ENCODE assay signal across 12 cellular contexts in the genomic region with DNA sequence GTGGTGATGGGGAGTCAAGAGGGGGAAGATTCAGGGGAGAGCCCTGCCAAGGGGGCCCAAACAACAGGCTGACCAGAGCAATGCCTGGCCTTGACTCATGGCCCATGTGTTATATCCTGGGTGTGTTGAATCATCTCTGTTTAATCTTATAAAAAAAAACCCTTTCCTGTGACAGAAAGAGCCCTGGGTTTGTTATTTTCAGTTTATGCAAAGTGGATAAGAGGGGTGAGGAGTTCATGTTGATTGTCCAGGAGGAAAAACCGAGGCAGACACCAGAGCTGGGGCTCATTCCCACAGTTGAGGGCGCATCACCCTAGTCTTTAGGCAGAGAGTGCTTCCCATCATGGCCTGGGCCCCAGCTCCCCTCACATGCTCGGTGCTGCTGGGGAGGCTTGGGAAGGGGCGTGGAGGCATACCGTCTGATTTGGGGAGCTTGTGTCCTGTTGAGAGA. TPM values are rescaled to one million over a fixed set of nuclear protein-coding genes. Genes with fewer than 3 reads are reported as not detected.
DNase-seq lines count a peak whose midpoint lies in the region; ATAC-seq, FAIRE-seq and TF ChIP-seq lines count a peak whose summit lies in the region.
"Had no signal": no experiment of that assay in that cellular context is flagged by ENCODE, and none has a peak within 500 bp of the region (broad histone marks: within the 10 kb centered on the region; RNA-seq: fewer than 3 reads in every experiment).

No MANE protein-coding gene starts in this region.

- H3K36me3 ChIP-seq in astrocyte (ENCODE audit: insufficient read depth, low read length): no peaks in the 10 kb centered on the region
- H3K36me3 ChIP-seq: thoracic aorta had no signal

- H3K4me1 Mint-ChIP-seq in astrocyte (ENCODE audit: low read depth, unreplicated experiment) (peaks cover 14% of the 10 kb centered on the region), natural killer cell (peaks cover 44 to 45% of the 10 kb centered on the region in 2 donors), nephron progenitor cell (peaks cover 12% of the 10 kb centered on the region)

- intact Hi-C loops in natural killer cell (cut with micrococcal nuclease): loop anchor here (5.0 to 10.0 kb wide), 2 partner anchors 55 to 298 kb away; partner anchors contain the start of gene CHCHD5

- peak overlapping the region; percentile 48 for H2AFZ ChIP-seq in astrocyte (ENCODE audit: low read depth, low read length)

- peak; percentile 81 for DNase-seq in Daoy (ENCODE audit: low read depth)
- peak; percentile 82 for DNase-seq in HS-5 (ENCODE audit: low read depth)
- peak; percentile 76 for DNase-seq in astrocyte (ENCODE audit: low read depth)
- DNase-seq in natural killer cell: no peak
- DNase-seq in GOT3 (lab: John Stamatoyannopoulos, UW): no peak
- no peak for DNase-seq in Kasumi-1 (lab: John Stamatoyannopoulos, UW)
- DNase-seq in nephron progenitor cell: no peak
- no peak for DNase-seq in SKM-1 treated with dmso at 0.1 percent for 144 hours (lab: John Stamatoyannopoulos, UW; ENCODE audit: unreplicated experiment)
- DNase-seq: hippocampal formation; stimulated activated CD4-positive, alpha-beta T cell treated with anti-CD3 and anti-CD28 coated beads, Interleukin-15, amount 100 ng/mL, for 24 hours had no signal

- H3K4me3 Mint-ChIP-seq in astrocyte (ENCODE audit: unreplicated experiment) (no peak overlapping the region), natural killer cell (peak overlapping the region; percentile 59), nephron progenitor cell (no peak overlapping the region)

- H3K79me2 ChIP-seq in astrocyte (ENCODE audit: insufficient read depth, low read length): no peaks in the 10 kb centered on the region

- H3K27ac ChIP-seq in astrocyte (ENCODE audit: low read depth, low read length): peak overlapping the region; percentile 91
- H3K27ac ChIP-seq: thoracic aorta had no signal

- no peaks in the 10 kb centered on the region for H3K27me3 ChIP-seq in astrocyte (ENCODE audit: insufficient read depth, low read length)

- H4K20me1 ChIP-seq in astrocyte (ENCODE audit: insufficient read depth, low read length): no peaks in the 10 kb centered on the region

- H3K36me3 Mint-ChIP-seq in astrocyte (ENCODE audit: low read depth, unreplicated experiment) (no peaks in the 10 kb centered on the region), natural killer cell (no peaks in the 10 kb centered on the region), nephron progenitor cell (ENCODE audit: low read depth) (no peaks in the 10 kb centered on the region)

- no peaks in the 10 kb centered on the region for H3K9me3 ChIP-seq in astrocyte (ENCODE audit: insufficient read depth, low read depth, low read length)
- H3K9me3 ChIP-seq: thoracic aorta had no signal

- peaks cover 41% of the 10 kb centered on the region for H3K4me1 ChIP-seq in astrocyte (ENCODE audit: insufficient read depth, low read length)

- H3K9me3 Mint-ChIP-seq in astrocyte (ENCODE audit: unreplicated experiment): peaks cover 2% of the 10 kb centered on the region
- no peaks in the 10 kb centered on the region for H3K9me3 Mint-ChIP-seq in natural killer cell
- no peaks in the 10 kb centered on the region for H3K9me3 Mint-ChIP-seq in nephron progenitor cell

- H3K4me2 ChIP-seq in astrocyte (ENCODE audit: low read length): peak overlapping the region; percentile 42

- H3K27ac Mint-ChIP-seq in astrocyte (ENCODE audit: unreplicated experiment): no peak overlapping the region
- peak overlapping the region; percentile 85 to 87 for H3K27ac Mint-ChIP-seq in natural killer cell
- H3K27ac Mint-ChIP-seq in nephron progenitor cell: no peak overlapping the region

- TF ChIP-seq CTCF in astrocyte (IDR thresholded peaks at IDR 0.05; ENCODE audit: insufficient read depth, low read depth, low read length) (no peak), natural killer cell (IDR thresholded peaks at IDR 0.05) (no peak), nephron progenitor cell (IDR thresholded peaks at IDR 0.05) (no peak)

- FAIRE-seq in astrocyte (lab: Jason Lieb, UNC): no peak

- ATAC-seq in natural killer cell: peak; percentile 66 to 76 (median 69)

- no peak overlapping the region for H3K4me3 ChIP-seq in astrocyte (ENCODE audit: insufficient read depth, low read depth, low read length)
- H3K4me3 ChIP-seq: thoracic aorta had no signal

- H3K27me3 Mint-ChIP-seq in astrocyte (ENCODE audit: low read depth, unreplicated experiment): peaks cover 1% of the 10 kb centered on the region
- peaks cover 0 to under 1% of the 10 kb centered on the region in 2 donors for H3K27me3 Mint-ChIP-seq in natural killer cell (ENCODE audit: low read depth in 2 of 2)
- peaks cover 8% of the 10 kb centered on the region for H3K27me3 Mint-ChIP-seq in nephron progenitor cell (ENCODE audit: low read depth, poor library complexity)

- peak overlapping the region; percentile 53 for H3K9ac ChIP-seq in astrocyte (ENCODE audit: low read length)

RNA-seq across cellular contexts. Expression of gene IL37, which starts 30.9 kb away (rescaled TPM):
- not detected in 2 replicates for total RNA-seq in Daoy (2014; rRNA removed; shearing (Covaris generic))
- total RNA-seq in astrocyte: not detected in 2 replicates
- total RNA-seq in natural killer cell: not detected
- total RNA-seq: cardiac septum, thoracic aorta had no signal

RNA-seq across cellular contexts. Expression of gene IL1B, which starts 43.5 kb away (rescaled TPM):
- total RNA-seq in Daoy (2014; rRNA removed; shearing (Covaris generic)): 12.4 and 13.5 TPM in 2 replicates
- not detected in 2 replicates for total RNA-seq in astrocyte
- total RNA-seq in natural killer cell: 100 to 1,000 TPM in 2 of 3 donors, 10 to 100 TPM in 1; 92.6 to 250 (median 110) TPM

Comparison
In these comparisons a context has a peak if more than half of its experiments do, and no peak if none do; other contexts are left out.
1. DNase-seq: peak in Daoy (single experiment), HS-5 (single experiment) and astrocyte (single experiment); none in natural killer cell (single experiment), GOT3 (single experiment), Kasumi-1 (0 of 2), nephron progenitor cell (single experiment) and SKM-1 treated with dmso at 0.1 percent for 144 hours (single experiment).
2. H3K27ac Mint-ChIP-seq: peak in natural killer cell (2 of 2); none in astrocyte (single experiment) and nephron progenitor cell (single experiment).
3. RNA of gene IL1B, which starts 43.5 kb away (total RNA-seq): 92.6 to 250 TPM in natural killer cell and 12.4 to 13.5 TPM in Daoy; not detected in astrocyte; every median in the first group is over 10 times any median in the second.